Comparison of ENCODE assay signal across 34 cellular contexts in genomic region chr18:49319590-49319989, GRCh38.
DNase-seq lines count a peak whose midpoint lies in the region; ATAC-seq, FAIRE-seq and TF ChIP-seq lines count a peak whose summit lies in the region.
"Had no signal": no experiment of that assay in that cellular context is flagged by ENCODE, and none has a peak within 500 bp of the region (broad histone marks: within the 10 kb centered on the region; RNA-seq: fewer than 3 reads in every experiment).

No MANE protein-coding gene starts in this region.

- no peak overlapping the region for H2BK5ac ChIP-seq in H1 (ENCODE audit: low read depth, low read length)

- no peaks in the 10 kb centered on the region for H3K4me1 Mint-ChIP-seq in Caco-2 (ENCODE audit: low read depth, unreplicated experiment)
- H3K4me1 Mint-ChIP-seq: activated CD8-positive, alpha-beta memory T cell treated with anti-CD3 and anti-CD28 coated beads, Interleukin-2, amount 10 ng/mL, durations not matched to agents 7 days and 5 days; central memory CD8-positive, alpha-beta T cell had no signal

- CTCF ChIA-PET in H1 (lab: Charles Lee; ENCODE audit: partially characterized antibody), result interaction anchor here (0.6 to 1.5 kb wide), 4 partner anchors 12 to 664 kb away, joined by 3 to 5 read pairs (median 4); no protein-coding TSS in a partner anchor
- CTCF ChIA-PET in Caco-2 (lab: Charles Lee), result no interaction called here

- H3K4me3 ChIP-seq in MG63 (no peak overlapping the region), H1 (ENCODE audit: extremely low read depth in 1 of 4, insufficient read depth in 2 of 4, low read depth in 3 of 4, low read length in 4 of 4) (no peak overlapping the region), keratinocyte (ENCODE audit: control insufficient read depth in 2 of 3, extremely low read depth in 1 of 3, insufficient read depth in 2 of 3, low read depth in 1 of 3, low read length in 3 of 3) (no peak overlapping the region), tibial artery (no peak overlapping the region), Caco-2 (ENCODE audit: low read depth, low read length) (no peak overlapping the region)
- H3K4me3 ChIP-seq: esophagus squamous epithelium, gastrocnemius medialis, tibial nerve had no signal

- H3K4me2 ChIP-seq in H1 (ENCODE audit: insufficient read depth in 1 of 2, low read depth in 2 of 2, low read length in 2 of 2) (peak overlapping the region; percentile 10 to 19; a peak in 2 of 4 replicates), keratinocyte (ENCODE audit: control insufficient read depth, extremely low read depth, insufficient read depth, low read depth, low read length) (no peak overlapping the region)

- H3K79me1 ChIP-seq in H1 (ENCODE audit: low read depth, low read length), result no peaks in the 10 kb centered on the region; the same call in 1 of the 2 replicates

- H3K4ac ChIP-seq in H1 (replicated peaks; ENCODE audit: insufficient read length, low read depth, low read length), result no peak overlapping the region

- no peak for TF ChIP-seq RAD21 in H1 (IDR thresholded peaks at IDR 0.05 in 1 of 2, conservative IDR thresholded peaks at IDR 0.05 in 1 of 2; ENCODE audit: low read depth in 2 of 2, low read length in 2 of 2)

- no peaks in the 10 kb centered on the region for H4K20me1 ChIP-seq in H1 (replicated peaks in 1 of 2; ENCODE audit: control insufficient read depth in 1 of 2, insufficient read depth in 2 of 2, low read length in 2 of 2)
- H4K20me1 ChIP-seq in keratinocyte (ENCODE audit: control insufficient read depth, extremely low read depth, insufficient read depth, low read length), result no peaks in the 10 kb centered on the region

- H3K79me2 ChIP-seq in H1 (ENCODE audit: control insufficient read depth in 1 of 2, insufficient read depth in 2 of 2, low read length in 2 of 2) (no peaks in the 10 kb centered on the region), keratinocyte (ENCODE audit: control insufficient read depth, insufficient read depth, low read length) (no peaks in the 10 kb centered on the region)

- no peak overlapping the region for H4K91ac ChIP-seq in H1 (replicated peaks; ENCODE audit: insufficient read length, low read length)

- H3K23me2 ChIP-seq in H1 (ENCODE audit: low read depth, low read length), result no peaks in the 10 kb centered on the region

- no peak for TF ChIP-seq CTCF in H1 (IDR thresholded peaks at IDR 0.05; ENCODE audit: control extremely low read depth in 1 of 3, insufficient read depth in 1 of 3, low read depth in 1 of 3, low read length in 3 of 3)
- TF ChIP-seq CTCF in keratinocyte (optimal IDR thresholded peaks at IDR 0.05 in 1 of 3, IDR thresholded peaks at IDR 0.05 in 1 of 3, conservative IDR thresholded peaks at IDR 0.05 in 1 of 3; ENCODE audit: extremely low read depth in 1 of 3, insufficient read depth in 2 of 3, low read length in 3 of 3), result no peak
- no peak for TF ChIP-seq CTCF in tibial artery (IDR thresholded peaks at IDR 0.05)
- no peak for TF ChIP-seq CTCF in Caco-2 (IDR thresholded peaks at IDR 0.05; ENCODE audit: insufficient read depth in 1 of 2, low read depth in 1 of 2, low read length in 1 of 2, severe bottlenecking in 1 of 2, unreplicated experiment in 1 of 2)

- H3K4me1 ChIP-seq in H1 (replicated peaks in 1 of 4; ENCODE audit: control insufficient read depth in 3 of 4, insufficient read depth in 4 of 4, low read length in 3 of 4) (peaks cover 0 to 4% (median 3%) of the 10 kb centered on the region in 4 experiments; a peak in 3 of 7 replicates), keratinocyte (ENCODE audit: control insufficient read depth, extremely low read depth, insufficient read depth, low read length) (peaks cover 11% of the 10 kb centered on the region), tibial artery (peaks cover 0 to 21% (median 0%) of the 10 kb centered on the region in 4 donors), Caco-2 (no peaks in the 10 kb centered on the region)

- no peak overlapping the region for H4K5ac ChIP-seq in H1 (ENCODE audit: insufficient read length, low read depth, low read length)

- no TSS peak for BruUV-seq in Caco-2 (replicated peaks; lab: Mats Ljungman, UMichigan)

- H3K23ac ChIP-seq in H1 (ENCODE audit: insufficient read length), result no peak overlapping the region

- H3K27ac ChIP-seq in H1 (ENCODE audit: low read depth, low read length) (no peak overlapping the region), keratinocyte (ENCODE audit: control insufficient read depth, insufficient read depth, low read length) (no peak overlapping the region), tibial artery (no peak overlapping the region)
- H3K27ac ChIP-seq: gastrocnemius medialis, tibial nerve had no signal

- TF ChIP-seq EP300 in H1 (IDR thresholded peaks at IDR 0.05; ENCODE audit: borderline replicate concordance in 1 of 2, low read depth in 2 of 2, low read length in 2 of 2), result no peak

- WGBS in H1 (ENCODE audit: extremely low coverage in 1 of 2, insufficient coverage in 1 of 2, insufficient read length in 1 of 2, insufficient replicate concordance in 2 of 2, low coverage in 1 of 2, low lambda C conversion rate in 2 of 2, missing lambda C conversion rate in 1 of 2), 2 experiments, result 17% methylated on average over 2 of the region's 2 CpGs; no CpG with 5 or more reads in 1 of the 2 experiments

- FAIRE-seq in GM12892 (lab: Jason Lieb, UNC) (peak; percentile 9), H1 (lab: Jason Lieb, UNC) (peak; percentile 55), keratinocyte (lab: Jason Lieb, UNC) (peak; percentile 17)
- FAIRE-seq: endometrium had no signal

- H3K27me3 ChIP-seq in MG63 (no peaks in the 10 kb centered on the region), H1 (replicated peaks in 1 of 4; ENCODE audit: control insufficient read depth in 3 of 4, extremely low read depth in 1 of 4, insufficient read depth in 3 of 4, low read length in 3 of 4) (no peaks in the 10 kb centered on the region), keratinocyte (ENCODE audit: control insufficient read depth, extremely low read depth, insufficient read depth, low read length) (no peaks in the 10 kb centered on the region), tibial artery (no peaks in the 10 kb centered on the region), Caco-2 (replicated peaks; ENCODE audit: control insufficient read depth, insufficient read depth, low read length) (no peaks in the 10 kb centered on the region)
- H3K27me3 ChIP-seq: esophagus squamous epithelium, gastrocnemius medialis, tibial nerve had no signal

- TF ChIP-seq POLR2A in GM12892 (IDR thresholded peaks at IDR 0.05; ENCODE audit: low read depth, low read length), result no peak
- TF ChIP-seq POLR2A in H1 (IDR thresholded peaks at IDR 0.05; ENCODE audit: control extremely low read depth in 1 of 2, low read depth in 2 of 2, low read length in 2 of 2), result no peak

- DNase-seq in GM12892 (ENCODE audit: insufficient read length), result no peak
- peak; percentile 36 for DNase-seq in MG63
- DNase-seq in H1 (ENCODE audit: low read depth in 1 of 2, low spot score in 2 of 2), result peak in 1 of 2 experiments; percentile 21
- no peak for DNase-seq in keratinocyte (ENCODE audit: low read depth, low spot score)
- no peak for DNase-seq in tibial artery
- no peak for DNase-seq in Caco-2
- no peak for DNase-seq in anterior cingulate cortex (lab: John Stamatoyannopoulos, UW)
- DNase-seq: activated CD4-positive, alpha-beta T cell treated with anti-CD3 and anti-CD28 coated beads, Interleukin-2, amount 50 U/mL, for 4 hours; activated CD8-positive, alpha-beta memory T cell treated with anti-CD3 and anti-CD28 coated beads, Interleukin-2, amount 10 ng/mL, durations not matched to agents 7 days and 5 days; activated naive CD8-positive, alpha-beta T cell treated with anti-CD3 and anti-CD28 coated beads, Interleukin-2, amount 50 U/mL, for 24 hours; activated T-cell treated with anti-CD3 and anti-CD28 coated beads, Interleukin-2, amount 50 U/mL, for 48 hours; CD8-positive, alpha-beta memory T cell; DMS 273 treated with DMSO at 0.1 percent for 48 hours; EL; esophagus squamous epithelium; gastrocnemius medialis; NCI-H1092 treated with DMSO at 0.1 percent for 48 hours; NCI-H187; NCI-H2171 treated with DMSO at 0.1 percent for 48 hours; NCI-H526; nephron progenitor cell; PC-3; stimulated activated CD4-positive, alpha-beta T cell treated with anti-CD3 and anti-CD28 coated beads, Interleukin-15, amount 100 ng/mL, for 24 hours; stimulated activated CD4-positive, alpha-beta T cell treated with anti-CD3 and anti-CD28 coated beads, Interleukin-4, amount 100 ng/mL, for 4 hours had no signal

- H3K27me3 Mint-ChIP-seq in Caco-2 (ENCODE audit: insufficient read depth, unreplicated experiment), result no peaks in the 10 kb centered on the region
- H3K27me3 Mint-ChIP-seq: activated CD8-positive, alpha-beta memory T cell treated with anti-CD3 and anti-CD28 coated beads, Interleukin-2, amount 10 ng/mL, durations not matched to agents 7 days and 5 days; activated naive CD8-positive, alpha-beta T cell treated with anti-CD3 and anti-CD28 coated beads, Interleukin-2, amount 50 U/mL, for 24 hours; B cell; CD8-positive, alpha-beta memory T cell; central memory CD8-positive, alpha-beta T cell; dendritic cell treated with granulocyte-macrophage colony-stimulating factor and Interleukin-4, amounts not matched to agents 40 ng/mL and 50 ng/mL, for 4 days had no signal

- H4K8ac ChIP-seq in H1 (ENCODE audit: extremely low read depth, insufficient read depth, low read length), result no peak overlapping the region

- POLR2A ChIA-PET in H1 (lab: Charles Lee; ENCODE audit: partially characterized antibody) (interaction anchor here (1.2 kb wide), 1 partner anchor 25 kb away, joined by 3 read pairs; no protein-coding TSS in a partner anchor), Caco-2 (lab: Charles Lee) (no interaction called here)

- H2AFZ ChIP-seq in H1 (ENCODE audit: low read length) (no peak overlapping the region), keratinocyte (ENCODE audit: control insufficient read depth, low read length) (no peak overlapping the region)

- no peak overlapping the region for H3K9ac ChIP-seq in H1 (replicated peaks in 1 of 4; ENCODE audit: extremely low read depth in 1 of 4, low read depth in 3 of 4, low read length in 3 of 4)
- H3K9ac ChIP-seq in keratinocyte (ENCODE audit: control insufficient read depth, extremely low read depth, insufficient read depth, low read length), result no peak overlapping the region

- no peak overlapping the region for H2AK5ac ChIP-seq in H1 (ENCODE audit: low read depth, low read length)

- H2BK12ac ChIP-seq in H1 (ENCODE audit: low read depth, low read length), result no peak overlapping the region

- H3K27ac Mint-ChIP-seq in Caco-2 (ENCODE audit: unreplicated experiment), result no peak overlapping the region
- H3K27ac Mint-ChIP-seq: activated CD8-positive, alpha-beta memory T cell treated with anti-CD3 and anti-CD28 coated beads, Interleukin-2, amount 10 ng/mL, durations not matched to agents 7 days and 5 days; activated naive CD8-positive, alpha-beta T cell treated with anti-CD3 and anti-CD28 coated beads, Interleukin-2, amount 50 U/mL, for 24 hours; B cell; CD8-positive, alpha-beta memory T cell; dendritic cell treated with granulocyte-macrophage colony-stimulating factor and Interleukin-4, amounts not matched to agents 40 ng/mL and 50 ng/mL, for 4 days; T-helper 1 cell treated with Interleukin-12 subunit alpha and Interleukin-12 subunit beta and Interleukin-4 antibody, amounts not matched to agents 30 μg/mL and 1 μg/mL, for 36 hours had no signal

- no peak overlapping the region for H2BK20ac ChIP-seq in H1 (ENCODE audit: low read length)

- H2BK15ac ChIP-seq in H1 (ENCODE audit: low read length), result no peak overlapping the region

- no peak overlapping the region for H3K14ac ChIP-seq in H1 (ENCODE audit: insufficient read length)

- dilution Hi-C loops in keratinocyte (cut with MboI; ENCODE audit: extremely low pct_ligation_motif_present, low sequenced_read_pairs), result no loop called here

- no peaks in the 10 kb centered on the region for H3K36me3 Mint-ChIP-seq in Caco-2 (ENCODE audit: insufficient read depth, unreplicated experiment)

- H2BK120ac ChIP-seq in H1 (replicated peaks; ENCODE audit: low read depth, low read length), result no peak overlapping the region

- H3K9me1 ChIP-seq in keratinocyte (ENCODE audit: control insufficient read depth, extremely low read depth, insufficient read depth, low read length), result no peaks in the 10 kb centered on the region

- intact Hi-C loops in tibial artery (cut with DNase I; ENCODE audit: low total_unique reads), result no loop called here
- intact Hi-C loops in Caco-2 (cut with micrococcal nuclease; ENCODE audit: unreplicated experiment), result no loop called here

- H3K36me3 ChIP-seq in MG63 (no peaks in the 10 kb centered on the region; the same call in 1 of the 2 replicates), H1 (ENCODE audit: control insufficient read depth in 2 of 4, insufficient read depth in 4 of 4, low read length in 3 of 4) (no peaks in the 10 kb centered on the region; a peak in 1 of 8 replicates), keratinocyte (ENCODE audit: control insufficient read depth in 2 of 2, extremely low read depth in 1 of 2, insufficient read depth in 2 of 2, low read length in 2 of 2) (no peaks in the 10 kb centered on the region), tibial artery (peaks cover 0 to 3% (median 0%) of the 10 kb centered on the region in 3 donors), Caco-2 (ENCODE audit: control insufficient read depth, insufficient read depth, low read length) (no peaks in the 10 kb centered on the region)
- H3K36me3 ChIP-seq: gastrocnemius medialis had no signal

- H3K18ac ChIP-seq in H1 (ENCODE audit: extremely low read depth, low read length), result no peak overlapping the region

- no peak overlapping the region for H3K56ac ChIP-seq in H1 (replicated peaks; ENCODE audit: insufficient read length, low read depth, low read length)

- H3K9me3 ChIP-seq in MG63, result no peaks in the 10 kb centered on the region
- no peaks in the 10 kb centered on the region for H3K9me3 ChIP-seq in H1 (ENCODE audit: insufficient read depth in 2 of 2, low read depth in 1 of 2, low read length in 1 of 2)
- no peaks in the 10 kb centered on the region for H3K9me3 ChIP-seq in keratinocyte (ENCODE audit: control insufficient read depth, low read depth, low read length)
- no peaks in the 10 kb centered on the region for H3K9me3 ChIP-seq in tibial artery
- no peaks in the 10 kb centered on the region for H3K9me3 ChIP-seq in Caco-2
- H3K9me3 ChIP-seq: esophagus squamous epithelium, gastrocnemius medialis, tibial nerve had no signal

- H3K4me3 Mint-ChIP-seq in Caco-2 (ENCODE audit: unreplicated experiment), result no peak overlapping the region
- H3K4me3 Mint-ChIP-seq: activated CD8-positive, alpha-beta memory T cell treated with anti-CD3 and anti-CD28 coated beads, Interleukin-2, amount 10 ng/mL, durations not matched to agents 7 days and 5 days; activated naive CD8-positive, alpha-beta T cell treated with anti-CD3 and anti-CD28 coated beads, Interleukin-2, amount 50 U/mL, for 24 hours; B cell; CD8-positive, alpha-beta memory T cell; central memory CD8-positive, alpha-beta T cell; dendritic cell treated with granulocyte-macrophage colony-stimulating factor and Interleukin-4, amounts not matched to agents 40 ng/mL and 50 ng/mL, for 4 days; nephron progenitor cell; T-helper 1 cell treated with Interleukin-12 subunit alpha and Interleukin-12 subunit beta and Interleukin-4 antibody, amounts not matched to agents 30 μg/mL and 1 μg/mL, for 36 hours had no signal

- no peak for ATAC-seq in HG03469 (IDR thresholded peaks at IDR 0.05; ENCODE audit: unreplicated experiment)
- ATAC-seq: activated CD4-positive, CD25-positive, alpha-beta regulatory T cell treated with anti-CD3 and anti-CD28 coated beads, Interleukin-2, amount 50 U/mL, for 24 hours; activated CD8-positive, alpha-beta memory T cell treated with anti-CD3 and anti-CD28 coated beads, Interleukin-2, amount 10 ng/mL, durations not matched to agents 7 days and 5 days; activated naive CD8-positive, alpha-beta T cell treated with anti-CD3 and anti-CD28 coated beads, Interleukin-2, amount 50 U/mL, for 24 hours; gastrocnemius medialis; left lobe of liver; PC-3; SK-N-SH treated with all-trans-retinoic acid at 6 μM for 48 hours had no signal

- H3K9me3 Mint-ChIP-seq in Caco-2 (ENCODE audit: unreplicated experiment), result no peaks in the 10 kb centered on the region
- H3K9me3 Mint-ChIP-seq: activated naive CD8-positive, alpha-beta T cell treated with anti-CD3 and anti-CD28 coated beads, Interleukin-2, amount 50 U/mL, for 24 hours; CD8-positive, alpha-beta memory T cell; central memory CD8-positive, alpha-beta T cell; dendritic cell treated with granulocyte-macrophage colony-stimulating factor and Interleukin-4, amounts not matched to agents 40 ng/mL and 50 ng/mL, for 4 days; nephron progenitor cell; T-helper 1 cell treated with Interleukin-12 subunit alpha and Interleukin-12 subunit beta and Interleukin-4 antibody, amounts not matched to agents 30 μg/mL and 1 μg/mL, for 36 hours had no signal
